ENCODE assay signal across 8 cellular contexts in the genomic region with DNA sequence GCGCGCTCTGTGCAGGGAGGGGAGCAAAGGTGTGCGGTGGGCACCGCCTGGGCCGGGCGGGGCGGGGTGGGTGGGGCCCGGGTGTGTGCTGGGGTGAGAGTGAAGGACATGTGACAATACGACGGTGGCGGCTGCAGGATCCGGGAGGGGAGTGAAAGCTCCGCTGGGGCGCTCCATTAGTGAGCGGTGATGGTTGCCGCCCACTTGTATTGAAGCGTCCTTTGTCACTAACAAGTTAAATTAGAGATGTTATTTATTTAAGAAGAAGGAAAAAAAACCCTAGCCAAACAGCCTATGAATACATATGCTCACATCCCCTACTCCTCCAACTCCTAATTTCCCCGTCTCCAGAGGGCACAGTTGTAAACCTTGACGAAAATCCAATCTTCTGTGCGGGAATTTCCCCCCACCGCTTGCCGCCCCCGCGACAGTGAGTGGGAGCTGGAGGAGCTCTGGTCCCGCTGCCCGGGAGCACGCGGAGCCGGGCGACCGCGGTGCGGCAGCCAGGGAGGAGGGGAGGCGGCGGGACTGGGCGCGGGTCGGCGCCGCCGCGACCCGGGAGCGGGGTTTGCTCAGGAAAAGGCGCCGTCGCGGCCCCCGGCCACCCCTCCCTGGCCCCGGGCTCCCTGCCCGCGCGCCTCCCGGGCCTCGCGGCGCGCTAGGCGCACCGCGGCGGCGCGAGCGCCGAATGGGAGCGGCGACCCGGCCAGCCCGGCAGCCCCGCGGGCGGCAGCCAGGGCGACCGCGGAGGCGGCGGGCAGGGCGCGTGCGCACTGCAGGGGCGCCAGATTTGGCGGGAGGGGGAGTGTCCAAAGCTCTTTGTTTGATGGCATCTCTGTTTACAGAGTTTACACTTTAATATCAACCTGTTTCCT. TPM values are rescaled to one million over a fixed set of nuclear protein-coding genes. Genes with fewer than 3 reads are reported as not detected.
DNase-seq lines count a peak whose midpoint lies in the region; ATAC-seq lines count a peak whose summit lies in the region.

A gene (plus strand): TSS at position 851 of the 875 bp plus-strand sequence. CDS start 206 bp downstream, outside the sequence.

- H3K36me3 ChIP-seq in CD4-positive, alpha-beta memory T cell (ENCODE audit: insufficient read depth, low read length): no peaks in the 10 kb centered on the region
- H3K36me3 ChIP-seq in duodenal mucosa (ENCODE audit: control insufficient read depth in 1 of 2, insufficient read depth in 2 of 2, low read length in 2 of 2): peaks cover 0 to 1% of the 10 kb centered on the region in 2 donors

- H3K4me3 ChIP-seq in CD4-positive, alpha-beta memory T cell (ENCODE audit: low read length in 2 of 2): peak within 1 kb of the TSS; percentile 51 to 91
- peak within 1 kb of the TSS; percentile 89 to 92 for H3K4me3 ChIP-seq in duodenal mucosa (ENCODE audit: low read depth in 1 of 2, low read length in 2 of 2)

- CTCF ChIA-PET in CD4-positive, alpha-beta memory T cell (lab: Charles Lee; ENCODE audit: partially characterized antibody): interaction anchor here (0.6 to 5.5 kb wide), 6 partner anchors 18 to 1109 kb away, joined by 3 to 24 read pairs (median 4); a partner anchor contains a TSS

- intact Hi-C loops in CD4-positive, alpha-beta memory T cell (cut with micrococcal nuclease): loop anchor here (2.0 kb wide), 1 partner anchor 1006 kb away; no protein-coding TSS in a partner anchor
- intact Hi-C loops in activated CD4-positive, alpha-beta T cell treated with anti-CD3 and anti-CD28 coated beads, Interleukin-2, amount 10 ng/mL, durations not matched to agents 24 days and 14 days (cut with micrococcal nuclease): loop anchor here (1.0 to 5.0 kb wide), 5 partner anchors 10 to 1107 kb away; a partner anchor contains a TSS

- H3K27ac Mint-ChIP-seq in CD4-positive, alpha-beta memory T cell: peak within 1 kb of the TSS; percentile 40 to 93 (median 87)
- peak within 1 kb of the TSS; percentile 93 for H3K27ac Mint-ChIP-seq in activated CD4-positive, alpha-beta T cell treated with anti-CD3 and anti-CD28 coated beads, Interleukin-2, amount 10 ng/mL, durations not matched to agents 24 days and 14 days
- H3K27ac Mint-ChIP-seq in memory B cell: peak within 1 kb of the TSS; percentile 31

- H3K9ac ChIP-seq in duodenal mucosa (ENCODE audit: low read depth in 1 of 2, low read length in 2 of 2): peak within 1 kb of the TSS; percentile 63 to 76

- H3K27me3 ChIP-seq in CD4-positive, alpha-beta memory T cell (ENCODE audit: insufficient read depth, low read length): no peaks in the 10 kb centered on the region
- H3K27me3 ChIP-seq in duodenal mucosa (ENCODE audit: control insufficient read depth in 1 of 2, insufficient read depth in 2 of 2, low read length in 2 of 2): peaks cover 0 to 10% of the 10 kb centered on the region in 2 donors

- ATAC-seq in GM19452 (IDR thresholded peaks at IDR 0.05; ENCODE audit: unreplicated experiment) (peak; percentile 35), HG03571 (IDR thresholded peaks at IDR 0.05; ENCODE audit: unreplicated experiment) (peak; percentile 30), memory B cell (ENCODE audit: low read depth) (peak; percentile 57)

- peaks cover 12% of the 10 kb centered on the region for H3K4me1 ChIP-seq in CD4-positive, alpha-beta memory T cell (ENCODE audit: insufficient read depth, low read length)
- H3K4me1 ChIP-seq in duodenal mucosa (ENCODE audit: control insufficient read depth in 1 of 2, insufficient read depth in 2 of 2, low read length in 2 of 2): peaks cover 21 to 25% of the 10 kb centered on the region in 2 donors

- no peaks in the 10 kb centered on the region for H3K9me3 Mint-ChIP-seq in CD4-positive, alpha-beta memory T cell
- no peaks in the 10 kb centered on the region for H3K9me3 Mint-ChIP-seq in activated CD4-positive, alpha-beta T cell treated with anti-CD3 and anti-CD28 coated beads, Interleukin-2, amount 10 ng/mL, durations not matched to agents 24 days and 14 days
- H3K9me3 Mint-ChIP-seq in memory B cell: no peaks in the 10 kb centered on the region

- H3K4me1 Mint-ChIP-seq in CD4-positive, alpha-beta memory T cell: peaks cover 12 to 28% (median 17%) of the 10 kb centered on the region in 4 donors
- peaks cover 39% of the 10 kb centered on the region for H3K4me1 Mint-ChIP-seq in activated CD4-positive, alpha-beta T cell treated with anti-CD3 and anti-CD28 coated beads, Interleukin-2, amount 10 ng/mL, durations not matched to agents 24 days and 14 days
- H3K4me1 Mint-ChIP-seq in memory B cell: peaks cover 22% of the 10 kb centered on the region

- H3K27me3 Mint-ChIP-seq in CD4-positive, alpha-beta memory T cell: no peaks in the 10 kb centered on the region
- H3K27me3 Mint-ChIP-seq in activated CD4-positive, alpha-beta T cell treated with anti-CD3 and anti-CD28 coated beads, Interleukin-2, amount 10 ng/mL, durations not matched to agents 24 days and 14 days: no peaks in the 10 kb centered on the region
- H3K27me3 Mint-ChIP-seq in memory B cell: no peaks in the 10 kb centered on the region

- peak; percentile 60 to 76 (median 68) for DNase-seq in CD4-positive, alpha-beta memory T cell
- DNase-seq in NCI-H748 (lab: John Stamatoyannopoulos, UW; ENCODE audit: unreplicated experiment): peak; percentile 91
- DNase-seq in activated CD4-positive, alpha-beta T cell treated with anti-CD3 and anti-CD28 coated beads, Interleukin-2, amount 10 ng/mL, durations not matched to agents 24 days and 14 days: peak; percentile 95
- DNase-seq in memory B cell (ENCODE audit: low spot score in 2 of 2): peak; percentile 44 to 60
- peak; percentile 31 to 47 for DNase-seq in stimulated activated CD8-positive, alpha-beta memory T cell treated with anti-CD3 and anti-CD28 coated beads, Interleukin-4, amount 100 ng/mL, for 4 hours (ENCODE audit: low read depth in 2 of 2, low spot score in 1 of 2)

- peaks cover 0 to 9% of the 10 kb centered on the region in 2 donors for H3K36me3 Mint-ChIP-seq in CD4-positive, alpha-beta memory T cell
- H3K36me3 Mint-ChIP-seq in activated CD4-positive, alpha-beta T cell treated with anti-CD3 and anti-CD28 coated beads, Interleukin-2, amount 10 ng/mL, durations not matched to agents 24 days and 14 days (ENCODE audit: low read depth): peaks cover 13% of the 10 kb centered on the region
- H3K36me3 Mint-ChIP-seq in memory B cell: no peaks in the 10 kb centered on the region

- no peaks in the 10 kb centered on the region for H3K9me3 ChIP-seq in CD4-positive, alpha-beta memory T cell (ENCODE audit: control insufficient read depth in 1 of 2, low read length in 2 of 2)
- H3K9me3 ChIP-seq in duodenal mucosa (ENCODE audit: control insufficient read depth in 1 of 2, low read length in 2 of 2): no peaks in the 10 kb centered on the region

- H3K4me3 Mint-ChIP-seq in CD4-positive, alpha-beta memory T cell: peak within 1 kb of the TSS; percentile 88 to 96 (median 91)
- peak within 1 kb of the TSS; percentile 92 for H3K4me3 Mint-ChIP-seq in activated CD4-positive, alpha-beta T cell treated with anti-CD3 and anti-CD28 coated beads, Interleukin-2, amount 10 ng/mL, durations not matched to agents 24 days and 14 days
- peak within 1 kb of the TSS; percentile 89 for H3K4me3 Mint-ChIP-seq in memory B cell

- POLR2A ChIA-PET in CD4-positive, alpha-beta memory T cell (lab: Charles Lee; ENCODE audit: partially characterized antibody): interaction anchor here (0.9 to 4.3 kb wide), 9 partner anchors 17 to 1109 kb away, joined by 3 to 27 read pairs (median 4); a partner anchor contains a TSS

- H3K27ac ChIP-seq in CD4-positive, alpha-beta memory T cell (ENCODE audit: low read depth, low read length): peak within 1 kb of the TSS; percentile 40
- peak within 1 kb of the TSS; percentile 42 for H3K27ac ChIP-seq in duodenal mucosa (ENCODE audit: low read depth, low read length)

RNA-seq across cellular contexts. Expression of the gene that starts here (rescaled TPM):
- total RNA-seq in CD4-positive, alpha-beta memory T cell: 1 to 10 TPM; 3.9 to 4.7 TPM
- polyA plus RNA-seq in CD4-positive, alpha-beta memory T cell: under 1 TPM; 0.31 to 0.35 TPM
- total RNA-seq in activated CD4-positive, alpha-beta T cell treated with anti-CD3 and anti-CD28 coated beads, Interleukin-2, amount 10 ng/mL, durations not matched to agents 24 days and 14 days: 44.1 and 44.2 TPM in 2 replicates

Comparison
In these comparisons a context has a peak if more than half of its experiments do, and no peak if none do; other contexts are left out.
1. Peak in every context shown above with its lines: DNase-seq, ATAC-seq, H3K4me3 ChIP-seq and H3K27ac ChIP-seq.
2. DNase-seq: peak in every context shown above with its lines; median percentile 95 in activated CD4-positive, alpha-beta T cell treated with anti-CD3 and anti-CD28 coated beads, Interleukin-2, amount 10 ng/mL, durations not matched to agents 24 days and 14 days; 91 in NCI-H748; 68 in CD4-positive, alpha-beta memory T cell; 52 in memory B cell; 39 in stimulated activated CD8-positive, alpha-beta memory T cell treated with anti-CD3 and anti-CD28 coated beads, Interleukin-4, amount 100 ng/mL, for 4 hours.
3. H3K27ac Mint-ChIP-seq: peak in every context shown above with its lines; median percentile 93 in activated CD4-positive, alpha-beta T cell treated with anti-CD3 and anti-CD28 coated beads, Interleukin-2, amount 10 ng/mL, durations not matched to agents 24 days and 14 days; 87 in CD4-positive, alpha-beta memory T cell; 31 in memory B cell.